Comparison of ENCODE assay signal across 1 cellular context in the genomic region with DNA sequence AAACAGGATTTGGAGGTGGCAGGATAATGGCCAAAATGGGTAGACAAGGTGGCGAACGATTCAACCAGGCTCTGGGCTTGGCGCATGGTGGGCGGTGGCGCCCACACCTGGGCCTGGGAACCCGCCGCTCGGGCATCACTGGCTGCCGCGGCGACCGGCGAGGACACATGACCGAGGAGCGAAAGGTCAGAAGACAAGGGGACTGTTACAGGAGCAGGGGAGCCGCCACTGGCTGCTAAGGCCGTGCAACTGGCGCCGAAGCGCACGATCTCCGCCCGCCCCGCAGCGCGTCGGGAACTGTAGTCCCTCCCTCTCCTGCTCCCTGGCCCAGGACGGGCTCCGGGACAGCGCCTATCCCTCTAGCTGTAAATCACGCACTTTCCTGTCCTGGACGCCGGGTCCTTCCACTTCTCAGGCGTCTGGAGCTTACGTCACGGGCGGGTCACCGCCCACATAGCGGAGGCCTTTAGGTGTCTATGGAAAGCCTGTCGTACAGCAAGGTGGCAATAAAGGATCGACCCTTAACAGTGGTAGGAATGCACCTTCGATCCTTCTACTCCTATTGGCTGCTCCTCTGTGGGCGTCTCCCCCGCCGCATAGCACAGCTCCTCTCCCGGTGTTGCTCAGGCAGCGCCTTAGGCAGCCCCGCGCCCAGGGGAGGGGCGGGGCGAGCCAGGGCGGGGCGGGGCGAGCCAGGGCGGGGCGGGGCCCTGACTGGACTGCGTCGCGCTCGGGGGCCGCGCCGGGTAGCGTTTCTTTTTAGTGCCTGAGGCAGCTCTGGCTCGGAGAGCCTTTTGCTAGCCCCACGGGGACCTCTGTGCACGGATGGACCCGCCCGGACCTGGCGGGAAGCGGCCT.
A peak's percentile ranks its signal among the peaks of the same experiment; 100 is the strongest.
TF ChIP-seq lines count a peak whose summit lies in the region.

A gene with protein sequence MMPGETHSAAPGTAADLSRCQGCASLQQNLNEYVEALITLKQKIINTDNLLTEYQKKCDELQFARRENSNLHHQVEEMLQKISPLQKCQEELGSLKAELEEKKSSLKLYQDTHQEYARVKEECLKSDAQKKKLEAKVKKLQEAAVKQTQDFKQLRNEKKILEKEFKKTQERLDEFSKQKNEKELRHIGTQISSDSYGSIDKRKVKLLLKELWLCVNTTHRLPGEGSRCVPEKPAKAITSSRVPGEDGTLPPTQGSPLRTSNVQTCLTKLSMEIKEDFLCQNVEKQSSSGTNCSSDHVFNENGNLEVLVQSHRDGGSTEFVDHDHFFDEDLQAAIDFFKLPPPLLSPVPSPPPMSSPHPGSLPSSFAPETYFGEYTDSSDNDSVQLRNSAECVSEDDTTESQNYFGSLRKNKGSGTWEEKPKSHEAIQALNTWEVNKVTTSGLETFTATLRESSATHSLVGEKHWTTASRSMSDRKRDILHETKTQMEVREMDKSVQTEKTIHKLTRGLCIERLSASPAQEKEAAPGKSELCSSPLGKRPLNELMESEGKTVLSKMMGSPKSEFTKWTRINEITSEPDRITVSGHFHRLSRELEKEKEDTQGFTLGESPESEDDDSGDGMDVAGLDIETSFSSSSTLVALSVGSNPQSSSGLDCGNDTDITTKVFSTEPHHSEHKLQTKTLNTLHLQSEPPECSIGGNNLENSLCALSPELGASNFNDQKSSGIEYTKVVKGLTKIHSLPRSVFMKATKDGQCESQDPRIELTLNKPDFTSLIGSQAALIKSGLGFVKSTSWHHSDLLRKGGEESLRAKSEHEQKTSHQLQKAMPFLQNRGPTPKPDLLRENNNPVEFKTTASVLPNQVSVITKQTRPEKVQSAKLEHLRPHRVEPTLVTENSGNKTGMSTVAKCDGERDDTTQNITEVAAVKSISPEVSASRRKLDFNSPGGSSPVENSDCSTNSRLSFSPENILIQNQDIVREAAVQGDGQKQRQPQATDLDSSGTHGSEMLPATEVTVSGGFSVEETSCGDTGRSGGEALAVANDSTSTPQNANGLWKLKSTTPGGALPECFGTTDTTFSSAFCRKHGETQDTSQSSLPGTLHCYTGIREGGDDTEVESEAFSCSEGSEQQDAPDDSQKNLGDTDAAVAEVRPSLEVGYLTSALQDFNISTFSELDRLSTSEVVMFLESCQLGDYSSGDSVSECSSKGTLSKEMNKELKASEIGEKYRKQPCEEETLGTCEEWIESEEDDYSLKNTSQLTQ (N-terminal part only) (plus strand): TSS at position 717 of the 858 bp plus-strand sequence. CDS start 239 bp downstream, outside the sequence.

TF ChIP-seq in K562, 482 proteins besides CTCF, POLR2A, EP300 and RAD21 (continued from another document and continues in another):
- TF ChIP-seq, protein P1, sequence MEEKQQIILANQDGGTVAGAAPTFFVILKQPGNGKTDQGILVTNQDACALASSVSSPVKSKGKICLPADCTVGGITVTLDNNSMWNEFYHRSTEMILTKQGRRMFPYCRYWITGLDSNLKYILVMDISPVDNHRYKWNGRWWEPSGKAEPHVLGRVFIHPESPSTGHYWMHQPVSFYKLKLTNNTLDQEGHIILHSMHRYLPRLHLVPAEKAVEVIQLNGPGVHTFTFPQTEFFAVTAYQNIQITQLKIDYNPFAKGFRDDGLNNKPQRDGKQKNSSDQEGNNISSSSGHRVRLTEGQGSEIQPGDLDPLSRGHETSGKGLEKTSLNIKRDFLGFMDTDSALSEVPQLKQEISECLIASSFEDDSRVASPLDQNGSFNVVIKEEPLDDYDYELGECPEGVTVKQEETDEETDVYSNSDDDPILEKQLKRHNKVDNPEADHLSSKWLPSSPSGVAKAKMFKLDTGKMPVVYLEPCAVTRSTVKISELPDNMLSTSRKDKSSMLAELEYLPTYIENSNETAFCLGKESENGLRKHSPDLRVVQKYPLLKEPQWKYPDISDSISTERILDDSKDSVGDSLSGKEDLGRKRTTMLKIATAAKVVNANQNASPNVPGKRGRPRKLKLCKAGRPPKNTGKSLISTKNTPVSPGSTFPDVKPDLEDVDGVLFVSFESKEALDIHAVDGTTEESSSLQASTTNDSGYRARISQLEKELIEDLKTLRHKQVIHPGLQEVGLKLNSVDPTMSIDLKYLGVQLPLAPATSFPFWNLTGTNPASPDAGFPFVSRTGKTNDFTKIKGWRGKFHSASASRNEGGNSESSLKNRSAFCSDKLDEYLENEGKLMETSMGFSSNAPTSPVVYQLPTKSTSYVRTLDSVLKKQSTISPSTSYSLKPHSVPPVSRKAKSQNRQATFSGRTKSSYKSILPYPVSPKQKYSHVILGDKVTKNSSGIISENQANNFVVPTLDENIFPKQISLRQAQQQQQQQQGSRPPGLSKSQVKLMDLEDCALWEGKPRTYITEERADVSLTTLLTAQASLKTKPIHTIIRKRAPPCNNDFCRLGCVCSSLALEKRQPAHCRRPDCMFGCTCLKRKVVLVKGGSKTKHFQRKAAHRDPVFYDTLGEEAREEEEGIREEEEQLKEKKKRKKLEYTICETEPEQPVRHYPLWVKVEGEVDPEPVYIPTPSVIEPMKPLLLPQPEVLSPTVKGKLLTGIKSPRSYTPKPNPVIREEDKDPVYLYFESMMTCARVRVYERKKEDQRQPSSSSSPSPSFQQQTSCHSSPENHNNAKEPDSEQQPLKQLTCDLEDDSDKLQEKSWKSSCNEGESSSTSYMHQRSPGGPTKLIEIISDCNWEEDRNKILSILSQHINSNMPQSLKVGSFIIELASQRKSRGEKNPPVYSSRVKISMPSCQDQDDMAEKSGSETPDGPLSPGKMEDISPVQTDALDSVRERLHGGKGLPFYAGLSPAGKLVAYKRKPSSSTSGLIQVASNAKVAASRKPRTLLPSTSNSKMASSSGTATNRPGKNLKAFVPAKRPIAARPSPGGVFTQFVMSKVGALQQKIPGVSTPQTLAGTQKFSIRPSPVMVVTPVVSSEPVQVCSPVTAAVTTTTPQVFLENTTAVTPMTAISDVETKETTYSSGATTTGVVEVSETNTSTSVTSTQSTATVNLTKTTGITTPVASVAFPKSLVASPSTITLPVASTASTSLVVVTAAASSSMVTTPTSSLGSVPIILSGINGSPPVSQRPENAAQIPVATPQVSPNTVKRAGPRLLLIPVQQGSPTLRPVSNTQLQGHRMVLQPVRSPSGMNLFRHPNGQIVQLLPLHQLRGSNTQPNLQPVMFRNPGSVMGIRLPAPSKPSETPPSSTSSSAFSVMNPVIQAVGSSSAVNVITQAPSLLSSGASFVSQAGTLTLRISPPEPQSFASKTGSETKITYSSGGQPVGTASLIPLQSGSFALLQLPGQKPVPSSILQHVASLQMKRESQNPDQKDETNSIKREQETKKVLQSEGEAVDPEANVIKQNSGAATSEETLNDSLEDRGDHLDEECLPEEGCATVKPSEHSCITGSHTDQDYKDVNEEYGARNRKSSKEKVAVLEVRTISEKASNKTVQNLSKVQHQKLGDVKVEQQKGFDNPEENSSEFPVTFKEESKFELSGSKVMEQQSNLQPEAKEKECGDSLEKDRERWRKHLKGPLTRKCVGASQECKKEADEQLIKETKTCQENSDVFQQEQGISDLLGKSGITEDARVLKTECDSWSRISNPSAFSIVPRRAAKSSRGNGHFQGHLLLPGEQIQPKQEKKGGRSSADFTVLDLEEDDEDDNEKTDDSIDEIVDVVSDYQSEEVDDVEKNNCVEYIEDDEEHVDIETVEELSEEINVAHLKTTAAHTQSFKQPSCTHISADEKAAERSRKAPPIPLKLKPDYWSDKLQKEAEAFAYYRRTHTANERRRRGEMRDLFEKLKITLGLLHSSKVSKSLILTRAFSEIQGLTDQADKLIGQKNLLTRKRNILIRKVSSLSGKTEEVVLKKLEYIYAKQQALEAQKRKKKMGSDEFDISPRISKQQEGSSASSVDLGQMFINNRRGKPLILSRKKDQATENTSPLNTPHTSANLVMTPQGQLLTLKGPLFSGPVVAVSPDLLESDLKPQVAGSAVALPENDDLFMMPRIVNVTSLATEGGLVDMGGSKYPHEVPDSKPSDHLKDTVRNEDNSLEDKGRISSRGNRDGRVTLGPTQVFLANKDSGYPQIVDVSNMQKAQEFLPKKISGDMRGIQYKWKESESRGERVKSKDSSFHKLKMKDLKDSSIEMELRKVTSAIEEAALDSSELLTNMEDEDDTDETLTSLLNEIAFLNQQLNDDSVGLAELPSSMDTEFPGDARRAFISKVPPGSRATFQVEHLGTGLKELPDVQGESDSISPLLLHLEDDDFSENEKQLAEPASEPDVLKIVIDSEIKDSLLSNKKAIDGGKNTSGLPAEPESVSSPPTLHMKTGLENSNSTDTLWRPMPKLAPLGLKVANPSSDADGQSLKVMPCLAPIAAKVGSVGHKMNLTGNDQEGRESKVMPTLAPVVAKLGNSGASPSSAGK (IDR thresholded peaks at IDR 0.05) = peak; percentile 78
- TF ChIP-seq RUNX1 (IDR thresholded peaks at IDR 0.05; ENCODE audit: low read depth) = no peak
- TF ChIP-seq, protein P2, sequence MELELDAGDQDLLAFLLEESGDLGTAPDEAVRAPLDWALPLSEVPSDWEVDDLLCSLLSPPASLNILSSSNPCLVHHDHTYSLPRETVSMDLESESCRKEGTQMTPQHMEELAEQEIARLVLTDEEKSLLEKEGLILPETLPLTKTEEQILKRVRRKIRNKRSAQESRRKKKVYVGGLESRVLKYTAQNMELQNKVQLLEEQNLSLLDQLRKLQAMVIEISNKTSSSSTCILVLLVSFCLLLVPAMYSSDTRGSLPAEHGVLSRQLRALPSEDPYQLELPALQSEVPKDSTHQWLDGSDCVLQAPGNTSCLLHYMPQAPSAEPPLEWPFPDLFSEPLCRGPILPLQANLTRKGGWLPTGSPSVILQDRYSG (tag; conservative IDR thresholded peaks at IDR 0.05; ENCODE audit: low read depth) = no peak
- TF ChIP-seq MTA3 (IDR thresholded peaks at IDR 0.05; ENCODE audit: borderline replicate concordance) = peak; percentile 31; the same call in 1 of the 2 replicates
- TF ChIP-seq PTBP1 (IDR thresholded peaks at IDR 0.05; ENCODE audit: low read depth, low read length) = no peak
- TF ChIP-seq, protein P3, sequence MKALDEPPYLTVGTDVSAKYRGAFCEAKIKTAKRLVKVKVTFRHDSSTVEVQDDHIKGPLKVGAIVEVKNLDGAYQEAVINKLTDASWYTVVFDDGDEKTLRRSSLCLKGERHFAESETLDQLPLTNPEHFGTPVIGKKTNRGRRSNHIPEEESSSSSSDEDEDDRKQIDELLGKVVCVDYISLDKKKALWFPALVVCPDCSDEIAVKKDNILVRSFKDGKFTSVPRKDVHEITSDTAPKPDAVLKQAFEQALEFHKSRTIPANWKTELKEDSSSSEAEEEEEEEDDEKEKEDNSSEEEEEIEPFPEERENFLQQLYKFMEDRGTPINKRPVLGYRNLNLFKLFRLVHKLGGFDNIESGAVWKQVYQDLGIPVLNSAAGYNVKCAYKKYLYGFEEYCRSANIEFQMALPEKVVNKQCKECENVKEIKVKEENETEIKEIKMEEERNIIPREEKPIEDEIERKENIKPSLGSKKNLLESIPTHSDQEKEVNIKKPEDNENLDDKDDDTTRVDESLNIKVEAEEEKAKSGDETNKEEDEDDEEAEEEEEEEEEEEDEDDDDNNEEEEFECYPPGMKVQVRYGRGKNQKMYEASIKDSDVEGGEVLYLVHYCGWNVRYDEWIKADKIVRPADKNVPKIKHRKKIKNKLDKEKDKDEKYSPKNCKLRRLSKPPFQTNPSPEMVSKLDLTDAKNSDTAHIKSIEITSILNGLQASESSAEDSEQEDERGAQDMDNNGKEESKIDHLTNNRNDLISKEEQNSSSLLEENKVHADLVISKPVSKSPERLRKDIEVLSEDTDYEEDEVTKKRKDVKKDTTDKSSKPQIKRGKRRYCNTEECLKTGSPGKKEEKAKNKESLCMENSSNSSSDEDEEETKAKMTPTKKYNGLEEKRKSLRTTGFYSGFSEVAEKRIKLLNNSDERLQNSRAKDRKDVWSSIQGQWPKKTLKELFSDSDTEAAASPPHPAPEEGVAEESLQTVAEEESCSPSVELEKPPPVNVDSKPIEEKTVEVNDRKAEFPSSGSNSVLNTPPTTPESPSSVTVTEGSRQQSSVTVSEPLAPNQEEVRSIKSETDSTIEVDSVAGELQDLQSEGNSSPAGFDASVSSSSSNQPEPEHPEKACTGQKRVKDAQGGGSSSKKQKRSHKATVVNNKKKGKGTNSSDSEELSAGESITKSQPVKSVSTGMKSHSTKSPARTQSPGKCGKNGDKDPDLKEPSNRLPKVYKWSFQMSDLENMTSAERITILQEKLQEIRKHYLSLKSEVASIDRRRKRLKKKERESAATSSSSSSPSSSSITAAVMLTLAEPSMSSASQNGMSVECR (CRISPR knock-in tag; IDR thresholded peaks at IDR 0.05) = no peak
- TF ChIP-seq, protein P4, sequence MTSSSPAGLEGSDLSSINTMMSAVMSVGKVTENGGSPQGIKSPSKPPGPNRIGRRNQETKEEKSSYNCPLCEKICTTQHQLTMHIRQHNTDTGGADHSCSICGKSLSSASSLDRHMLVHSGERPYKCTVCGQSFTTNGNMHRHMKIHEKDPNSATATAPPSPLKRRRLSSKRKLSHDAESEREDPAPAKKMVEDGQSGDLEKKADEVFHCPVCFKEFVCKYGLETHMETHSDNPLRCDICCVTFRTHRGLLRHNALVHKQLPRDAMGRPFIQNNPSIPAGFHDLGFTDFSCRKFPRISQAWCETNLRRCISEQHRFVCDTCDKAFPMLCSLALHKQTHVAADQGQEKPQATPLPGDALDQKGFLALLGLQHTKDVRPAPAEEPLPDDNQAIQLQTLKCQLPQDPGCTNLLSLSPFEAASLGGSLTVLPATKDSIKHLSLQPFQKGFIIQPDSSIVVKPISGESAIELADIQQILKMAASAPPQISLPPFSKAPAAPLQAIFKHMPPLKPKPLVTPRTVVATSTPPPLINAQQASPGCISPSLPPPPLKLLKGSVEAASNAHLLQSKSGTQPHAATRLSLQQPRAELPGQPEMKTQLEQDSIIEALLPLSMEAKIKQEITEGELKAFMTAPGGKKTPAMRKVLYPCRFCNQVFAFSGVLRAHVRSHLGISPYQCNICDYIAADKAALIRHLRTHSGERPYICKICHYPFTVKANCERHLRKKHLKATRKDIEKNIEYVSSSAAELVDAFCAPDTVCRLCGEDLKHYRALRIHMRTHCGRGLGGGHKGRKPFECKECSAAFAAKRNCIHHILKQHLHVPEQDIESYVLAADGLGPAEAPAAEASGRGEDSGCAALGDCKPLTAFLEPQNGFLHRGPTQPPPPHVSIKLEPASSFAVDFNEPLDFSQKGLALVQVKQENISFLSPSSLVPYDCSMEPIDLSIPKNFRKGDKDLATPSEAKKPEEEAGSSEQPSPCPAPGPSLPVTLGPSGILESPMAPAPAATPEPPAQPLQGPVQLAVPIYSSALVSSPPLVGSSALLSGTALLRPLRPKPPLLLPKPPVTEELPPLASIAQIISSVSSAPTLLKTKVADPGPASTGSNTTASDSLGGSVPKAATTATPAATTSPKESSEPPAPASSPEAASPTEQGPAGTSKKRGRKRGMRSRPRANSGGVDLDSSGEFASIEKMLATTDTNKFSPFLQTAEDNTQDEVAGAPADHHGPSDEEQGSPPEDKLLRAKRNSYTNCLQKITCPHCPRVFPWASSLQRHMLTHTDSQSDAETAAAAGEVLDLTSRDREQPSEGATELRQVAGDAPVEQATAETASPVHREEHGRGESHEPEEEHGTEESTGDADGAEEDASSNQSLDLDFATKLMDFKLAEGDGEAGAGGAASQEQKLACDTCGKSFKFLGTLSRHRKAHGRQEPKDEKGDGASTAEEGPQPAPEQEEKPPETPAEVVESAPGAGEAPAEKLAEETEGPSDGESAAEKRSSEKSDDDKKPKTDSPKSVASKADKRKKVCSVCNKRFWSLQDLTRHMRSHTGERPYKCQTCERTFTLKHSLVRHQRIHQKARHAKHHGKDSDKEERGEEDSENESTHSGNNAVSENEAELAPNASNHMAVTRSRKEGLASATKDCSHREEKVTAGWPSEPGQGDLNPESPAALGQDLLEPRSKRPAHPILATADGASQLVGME (CRISPR knock-in tag; IDR thresholded peaks at IDR 0.05) = peak; percentile 79; the same call in 1 of the 2 replicates
- TF ChIP-seq MYBL2 (IDR thresholded peaks at IDR 0.05; ENCODE audit: low read depth) = no peak
- no peak for TF ChIP-seq MYBL2 (CRISPR knock-in tag; IDR thresholded peaks at IDR 0.05; ENCODE audit: borderline replicate concordance)
- peak; percentile 83 for TF ChIP-seq SUPT5H (IDR thresholded peaks at IDR 0.05)
- no peak; the same call in 1 of the 2 replicates for TF ChIP-seq NFRKB (IDR thresholded peaks at IDR 0.05; ENCODE audit: low read depth)
- TF ChIP-seq HLTF (IDR thresholded peaks at IDR 0.05) = peak; percentile 63; the same call in 1 of the 2 replicates
- no peak for TF ChIP-seq ZNF217 (CRISPR knock-in tag; IDR thresholded peaks at IDR 0.05)
- peak; percentile 81 for TF ChIP-seq ATF1 (CRISPR knock-in tag; IDR thresholded peaks at IDR 0.05)
- TF ChIP-seq ATF1 (tag; IDR thresholded peaks at IDR 0.05) = peak; percentile 100
- no peak for TF ChIP-seq ZNF707 (CRISPR knock-in tag; conservative IDR thresholded peaks at IDR 0.05)
